7 cellular contexts compared by ENCODE assay signal in the genomic region with DNA sequence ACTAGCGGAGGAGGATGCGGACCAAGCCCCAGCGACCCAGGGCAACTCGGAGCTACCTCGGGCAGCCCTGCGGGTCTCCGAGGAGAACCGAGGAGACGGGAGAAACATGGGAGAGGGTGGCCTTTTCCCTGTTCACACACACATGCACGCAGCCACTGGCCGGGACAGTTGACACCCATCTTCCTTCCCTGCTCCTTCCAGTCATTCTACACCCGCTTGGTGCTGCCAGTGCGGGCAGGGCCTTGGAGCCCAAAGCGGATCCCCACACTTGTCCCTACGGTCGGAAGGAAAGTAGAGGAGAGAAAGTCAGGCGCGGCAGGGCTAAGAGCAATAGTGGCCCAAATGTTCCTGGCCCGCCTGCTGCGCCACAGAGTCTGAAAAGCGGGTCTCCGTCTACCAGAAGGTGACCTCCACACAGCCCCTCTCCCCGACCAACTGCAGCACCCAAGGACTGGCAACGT. TPM values are rescaled to one million over a fixed set of nuclear protein-coding genes. Genes with fewer than 3 reads are reported as not detected.
DNase-seq lines count a peak whose midpoint lies in the region; ATAC-seq and TF ChIP-seq lines count a peak whose summit lies in the region.

No MANE protein-coding gene starts in this region.

- no peaks in the 10 kb centered on the region for H3K9me2 ChIP-seq in OCI-LY1 (ENCODE audit: low read depth, low read length)

- peak overlapping the region in 1 of 2 experiments; percentile 90 for H3K23ac ChIP-seq in mesenchymal stem cell (ENCODE audit: low read length in 2 of 2)

- peak overlapping the region in 1 of 2 experiments; percentile 98 for H3K14ac ChIP-seq in mesenchymal stem cell (ENCODE audit: low read length in 2 of 2)

- H4K20me1 ChIP-seq in OCI-LY1 (ENCODE audit: insufficient read depth, low read length) = no peaks in the 10 kb centered on the region

- peak overlapping the region; percentile 81 for H4K91ac ChIP-seq in mesenchymal stem cell (ENCODE audit: low read length)

- peak overlapping the region; percentile 16 for H4K8ac ChIP-seq in mesenchymal stem cell (ENCODE audit: low read length)

- TF ChIP-seq CTCF in OCI-LY1 (IDR thresholded peaks at IDR 0.05; ENCODE audit: low read length) = no peak
- TF ChIP-seq CTCF in vagina (IDR thresholded peaks at IDR 0.05) = no peak

- peak; percentile 1 for ATAC-seq in GM18873 (IDR thresholded peaks at IDR 0.05; ENCODE audit: low FRiP score, unreplicated experiment)
- no peak for ATAC-seq in HG02938 (IDR thresholded peaks at IDR 0.05; ENCODE audit: unreplicated experiment)
- no peak for ATAC-seq in GM18858 (IDR thresholded peaks at IDR 0.05; ENCODE audit: unreplicated experiment)

- H3K4me3 ChIP-seq in OCI-LY1 (ENCODE audit: low read depth, low read length, poor library complexity, severe bottlenecking) (peak overlapping the region; percentile 79), mesenchymal stem cell (ENCODE audit: insufficient read depth in 1 of 2, low read depth in 1 of 2, low read length in 2 of 2) (peak overlapping the region; percentile 69 to 98), vagina (peak overlapping the region; percentile 88 to 92)

- H3K4me1 ChIP-seq in OCI-LY1 (ENCODE audit: insufficient read depth, low read length, severe bottlenecking) (peaks cover 26% of the 10 kb centered on the region), mesenchymal stem cell (ENCODE audit: control insufficient read depth, insufficient read depth, low read depth, low read length) (peaks cover 12% of the 10 kb centered on the region), vagina (peaks cover 38% of the 10 kb centered on the region)

- H3K27me3 ChIP-seq in OCI-LY1 (ENCODE audit: insufficient read depth, low read length) (no peaks in the 10 kb centered on the region), mesenchymal stem cell (ENCODE audit: control insufficient read depth in 1 of 2, insufficient read depth in 1 of 2, low read length in 2 of 2) (no peaks in the 10 kb centered on the region), vagina (no peaks in the 10 kb centered on the region)

- H3K4me2 ChIP-seq in OCI-LY1 (ENCODE audit: low read length) = peak overlapping the region; percentile 76
- peak overlapping the region; percentile 71 for H3K4me2 ChIP-seq in mesenchymal stem cell (ENCODE audit: low read length, poor library complexity, severe bottlenecking)

- no peak overlapping the region for H2BK15ac ChIP-seq in mesenchymal stem cell (ENCODE audit: low read depth, poor library complexity, severe bottlenecking)

- H3F3A ChIP-seq in OCI-LY1 (ENCODE audit: insufficient read depth, low read length) = no peaks in the 10 kb centered on the region

- no peak overlapping the region for H2AK5ac ChIP-seq in mesenchymal stem cell (ENCODE audit: low read length, severe bottlenecking)

- H2BK12ac ChIP-seq in mesenchymal stem cell (ENCODE audit: low read length in 2 of 2) = peak overlapping the region; percentile 78 to 81

- whole genome bisulfite sequencing in mesenchymal stem cell = 3% methylated on average over 14 of the region's 24 CpGs

- no peaks in the 10 kb centered on the region for H3K9me3 ChIP-seq in OCI-LY1 (ENCODE audit: low read length)
- H3K9me3 ChIP-seq in mesenchymal stem cell (ENCODE audit: control insufficient read depth, low read length) = no peaks in the 10 kb centered on the region
- no peaks in the 10 kb centered on the region for H3K9me3 ChIP-seq in vagina

- intact Hi-C loops in vagina (cut with DNase I) = loop anchor here (5.0 kb wide), 2 partner anchors 156 to 366 kb away; no protein-coding TSS in a partner anchor

- no peak for TF ChIP-seq POLR2A in vagina (IDR thresholded peaks at IDR 0.05)

- peak overlapping the region; percentile 29 to 85 for H3K4ac ChIP-seq in mesenchymal stem cell (ENCODE audit: low read depth in 1 of 2, low read length in 2 of 2)

- peak overlapping the region; percentile 6 to 91 for H3K18ac ChIP-seq in mesenchymal stem cell (ENCODE audit: low read depth in 1 of 2, low read length in 2 of 2)

- H3K27ac ChIP-seq in OCI-LY1 (ENCODE audit: low read depth, low read length, poor library complexity, severe bottlenecking) (peak overlapping the region; percentile 87), cingulate gyrus (ENCODE audit: low read depth, low read length) (peak overlapping the region; percentile 99), mesenchymal stem cell (ENCODE audit: low read length, poor library complexity, severe bottlenecking) (peak overlapping the region; percentile 85), vagina (peak overlapping the region; percentile 92)

- H2BK120ac ChIP-seq in mesenchymal stem cell (ENCODE audit: low read depth, low read length) = peak overlapping the region; percentile 39

- H2AFZ ChIP-seq in OCI-LY1 (ENCODE audit: low read length) = no peak overlapping the region
- peak overlapping the region; percentile 87 for H2AFZ ChIP-seq in mesenchymal stem cell (ENCODE audit: low read depth, low read length)

- H2BK5ac ChIP-seq in mesenchymal stem cell (ENCODE audit: low read depth, low read length, poor library complexity, severe bottlenecking) = no peak overlapping the region

- H3K9ac ChIP-seq in OCI-LY1 (ENCODE audit: low read length) = peak overlapping the region; percentile 76
- peak overlapping the region; percentile 94 for H3K9ac ChIP-seq in mesenchymal stem cell (ENCODE audit: low read length)

- H3K36me3 ChIP-seq in OCI-LY1 (ENCODE audit: insufficient read depth, low read length) (no peaks in the 10 kb centered on the region), mesenchymal stem cell (ENCODE audit: control insufficient read depth in 1 of 2, insufficient read depth in 2 of 2, low read depth in 1 of 2, low read length in 2 of 2) (no peaks in the 10 kb centered on the region), vagina (no peaks in the 10 kb centered on the region)

- DNase-seq in mesenchymal stem cell = no peak
- peak in 1 of 2 donors; percentile 91 for DNase-seq in vagina (ENCODE audit: extremely low spot score in 2 of 2)

- peaks cover 23% of the 10 kb centered on the region for H3K79me2 ChIP-seq in OCI-LY1 (ENCODE audit: insufficient read depth, low read length)

- peaks cover 2% of the 10 kb centered on the region for H3K79me1 ChIP-seq in mesenchymal stem cell (replicated peaks; ENCODE audit: low read length, poor library complexity, severe bottlenecking)

RNA-seq across cellular contexts. Expression of gene PPP3CA, which starts 1.1 kb away (rescaled TPM):
- polyA plus RNA-seq in mesenchymal stem cell (2013, experiment 1 of 2) = 51.4 TPM
- polyA plus RNA-seq in mesenchymal stem cell (2013, experiment 2 of 2) = 52.2 TPM
- total RNA-seq in vagina = 45.9 TPM
